8 cellular contexts compared by ENCODE assay signal in the genomic region with DNA sequence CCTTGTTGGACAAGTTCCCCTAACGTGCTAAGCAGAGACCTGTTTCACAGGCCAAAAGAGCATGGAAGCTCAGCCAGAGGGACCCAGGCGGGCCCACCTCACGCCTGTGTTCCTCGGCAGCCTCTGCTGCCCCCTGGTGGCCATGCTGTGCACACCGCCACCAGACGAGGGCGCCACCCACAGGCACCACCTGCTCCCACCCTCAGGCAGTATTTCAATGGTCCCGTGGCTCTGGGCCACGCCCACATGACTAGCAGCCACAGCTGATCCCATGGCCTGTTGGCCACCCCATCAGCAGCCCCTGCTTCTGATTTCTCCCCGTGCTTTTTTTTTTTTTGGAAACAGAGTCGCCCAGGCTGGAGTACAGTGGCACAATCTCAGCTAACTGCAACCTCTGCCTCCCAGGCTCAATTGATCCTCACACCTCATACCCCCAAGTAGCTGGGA. TPM values are rescaled to one million over a fixed set of nuclear protein-coding genes. Genes with fewer than 3 reads are reported as not detected.
A peak's percentile ranks its signal among the peaks of the same experiment; 100 is the strongest.
DNase-seq lines count a peak whose midpoint lies in the region; ATAC-seq and TF ChIP-seq lines count a peak whose summit lies in the region.

No MANE protein-coding gene starts in this region.

- intact Hi-C loops in head of caudate nucleus (cut with DNase I) (loop anchor here (2.0 kb wide), 1 partner anchor 30 kb away; no protein-coding TSS in a partner anchor), posterior vena cava (cut with DNase I) (loop anchor here in 1 of 2 donors (2.0 kb wide), 1 partner anchor 32 kb away; no protein-coding TSS in a partner anchor), aorta (cut with DNase I) (loop anchor here (1.0 kb wide), 1 partner anchor 32 kb away; no protein-coding TSS in a partner anchor)

- DNase-seq in DMS79 (lab: John Stamatoyannopoulos, UW) (peak; percentile 10), GOT3 (lab: John Stamatoyannopoulos, UW) (peak; percentile 26), NB4 (ENCODE audit: low read depth) (peak; percentile 83), SKM-1 treated with dmso at 0.1 percent for 144 hours (lab: John Stamatoyannopoulos, UW; ENCODE audit: unreplicated experiment) (peak; percentile 92), head of caudate nucleus (peak; percentile 71 to 95 (median 90)), posterior vena cava (ENCODE audit: low spot score) (peak; percentile 97), aorta (peak; percentile 95 to 96)
- peak; percentile 87 for DNase-seq in activated naive CD4-positive, alpha-beta T cell treated with anti-CD3 and anti-CD28 coated beads, Interleukin-2, amount 50 U/mL, for 16 hours

- H3K36me3 ChIP-seq in aorta (ENCODE audit: control insufficient read depth in 1 of 2, insufficient read depth in 2 of 2, low read length in 1 of 2): no peaks in the 10 kb centered on the region

- WGBS in aorta, 2 donors: 3 to 6% methylated on average over 11 of the region's 11 CpGs

- TF ChIP-seq CTCF in NB4 (IDR thresholded peaks at IDR 0.05; ENCODE audit: low read depth, low read length): peak; percentile 88

- H3K4me3 ChIP-seq in NB4 (ENCODE audit: low read depth, low read length): no peak overlapping the region
- no peak overlapping the region for H3K4me3 ChIP-seq in aorta (ENCODE audit: low read length in 2 of 2)

- H3K4me1 ChIP-seq in aorta (ENCODE audit: control insufficient read depth in 1 of 2, insufficient read depth in 2 of 2, low read length in 2 of 2): no peaks in the 10 kb centered on the region

- no peak for TF ChIP-seq POLR2A in NB4 (IDR thresholded peaks at IDR 0.05; ENCODE audit: extremely low read depth, insufficient read length)

- H3K27ac ChIP-seq in aorta (ENCODE audit: low read depth in 1 of 2, low read length in 2 of 2): no peak overlapping the region

- no peaks in the 10 kb centered on the region for H3K9me3 ChIP-seq in aorta (ENCODE audit: control insufficient read depth, low read length)

- H3K27me3 ChIP-seq in aorta (ENCODE audit: control insufficient read depth in 1 of 2, insufficient read depth in 2 of 2, low read length in 1 of 2): no peaks in the 10 kb centered on the region

- ATAC-seq in aorta (ENCODE audit: low FRiP score): peak; percentile 93

RNA-seq across cellular contexts. Expression of a gene that starts 18.9 kb away (rescaled TPM):
- total RNA-seq in posterior vena cava (10 to 100 TPM; 42.2 to 45.6 TPM), aorta (10 to 100 TPM; 56.2 to 59.5 TPM)
- 100 to 1,000 TPM in 1 of 2 donors, 10 to 100 TPM in 1; 88.7 to 213 TPM for polyA plus RNA-seq in aorta

RNA-seq across cellular contexts. Expression of a gene that starts 24.5 kb away (rescaled TPM):
- 10 to 100 TPM; 39.5 to 39.7 TPM for total RNA-seq in posterior vena cava
- 10 to 100 TPM; 79.2 to 91.0 TPM for total RNA-seq in aorta
- 100 to 1,000 TPM in 1 of 2 donors, 10 to 100 TPM in 1; 23.7 to 215 TPM for polyA plus RNA-seq in aorta

RNA-seq across cellular contexts. Expression of a gene that starts 41.5 kb away (rescaled TPM):
- 10 to 100 TPM; 13.2 to 22.1 TPM for total RNA-seq in posterior vena cava
- 10 to 100 TPM; 13.4 to 29.0 TPM for total RNA-seq in aorta
- polyA plus RNA-seq in aorta: 10 to 100 TPM in 1 of 2 donors, 1 to 10 TPM in 1; 5.8 to 16.3 TPM

RNA-seq across cellular contexts. Expression of a gene that starts 43.3 kb away (rescaled TPM):
- total RNA-seq in posterior vena cava (10 to 100 TPM; 11.2 to 11.6 TPM), aorta (10 to 100 TPM; 10.7 to 11.1 TPM)
- polyA plus RNA-seq in aorta: 10 to 100 TPM; 18.5 to 32.2 TPM

RNA-seq across cellular contexts. Expression of a gene that starts 43.5 kb away (rescaled TPM):
- total RNA-seq in posterior vena cava (1 to 10 TPM; 7.4 to 7.9 TPM), aorta (1 to 10 TPM; 6.0 to 6.1 TPM)
- 10 to 100 TPM in 1 of 2 donors, 1 to 10 TPM in 1; 8.5 to 10.9 TPM for polyA plus RNA-seq in aorta

Comparison
In these comparisons a context has a peak if more than half of its experiments do, and no peak if none do; other contexts are left out.
1. DNase-seq: peak in every context shown above with its lines; median percentile 97 in posterior vena cava; 96 in aorta; 92 in SKM-1 treated with dmso at 0.1 percent for 144 hours; 90 in head of caudate nucleus; 87 in activated naive CD4-positive, alpha-beta T cell treated with anti-CD3 and anti-CD28 coated beads, Interleukin-2, amount 50 U/mL, for 16 hours; 83 in NB4; 26 in GOT3; 10 in DMS79.